ENCODE assay signal across 9 cellular contexts in the genomic region with DNA sequence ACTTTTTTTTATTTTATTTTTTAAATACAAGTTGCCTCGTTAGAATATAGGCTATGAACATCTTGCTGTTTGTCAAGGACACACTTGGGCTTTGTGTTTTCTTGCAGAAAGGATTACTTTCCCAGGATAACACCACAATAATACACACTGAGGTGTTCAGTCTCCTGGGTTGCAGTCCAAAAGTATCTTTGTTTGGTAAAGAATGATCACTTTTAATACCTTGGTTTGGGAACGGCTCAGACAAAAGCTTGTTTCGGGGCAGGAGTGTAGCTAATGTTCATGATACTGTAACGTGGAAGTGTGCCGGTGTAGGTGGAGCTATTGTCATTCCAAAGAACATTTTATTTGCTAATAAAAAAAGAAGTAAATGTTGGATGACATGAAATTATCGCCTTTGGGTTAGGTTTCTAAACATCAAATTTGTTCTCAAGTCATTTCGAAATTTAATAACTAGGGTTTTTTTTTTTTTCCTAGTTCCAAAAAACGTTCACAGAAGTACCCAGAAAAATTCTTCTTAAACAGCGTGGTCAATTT. TPM values are rescaled to one million over a fixed set of nuclear protein-coding genes. Genes with fewer than 3 reads are reported as not detected.
A peak's percentile ranks its signal among the peaks of the same experiment; 100 is the strongest.
DNase-seq lines count a peak whose midpoint lies in the region; ATAC-seq lines count a peak whose summit lies in the region.
"Had no signal": no experiment of that assay in that cellular context is flagged by ENCODE, and none has a peak within 500 bp of the region (broad histone marks: within the 10 kb centered on the region; RNA-seq: fewer than 3 reads in every experiment).

No MANE protein-coding gene starts in this region.

- peak overlapping the region; percentile 77 to 90 for H3K4me3 ChIP-seq in stomach smooth muscle (ENCODE audit: low read length in 2 of 2)

- no peaks in the 10 kb centered on the region for H3K9me3 Mint-ChIP-seq in activated CD8-positive, alpha-beta T cell treated with anti-CD3 and anti-CD28 coated beads, Interleukin-2, amount 10 ng/mL, durations not matched to agents 7 days and 5 days (ENCODE audit: insufficient read depth)
- no peaks in the 10 kb centered on the region for H3K9me3 Mint-ChIP-seq in immature natural killer cell

- no peak for ATAC-seq in activated CD8-positive, alpha-beta T cell treated with anti-CD3 and anti-CD28 coated beads, Interleukin-2, amount 10 ng/mL, durations not matched to agents 7 days and 5 days

- H3K4me3 Mint-ChIP-seq in activated CD8-positive, alpha-beta T cell treated with anti-CD3 and anti-CD28 coated beads, Interleukin-2, amount 10 ng/mL, durations not matched to agents 7 days and 5 days = peak overlapping the region; percentile 87
- H3K4me3 Mint-ChIP-seq in immature natural killer cell = peak overlapping the region; percentile 92 to 94 (median 92)

- peak overlapping the region; percentile 77 for H3K27ac Mint-ChIP-seq in activated CD8-positive, alpha-beta T cell treated with anti-CD3 and anti-CD28 coated beads, Interleukin-2, amount 10 ng/mL, durations not matched to agents 7 days and 5 days
- peak overlapping the region; percentile 90 to 97 (median 94) for H3K27ac Mint-ChIP-seq in immature natural killer cell

- CTCF ChIA-PET in activated CD8-positive, alpha-beta T cell treated with anti-CD3 and anti-CD28 coated beads, Interleukin-2, amount 10 ng/mL, durations not matched to agents 7 days and 5 days (lab: Charles Lee) = interaction anchor here (0.5 to 8.9 kb wide), 8 partner anchors 8 to 320 kb away, joined by 3 to 51 read pairs (median 4); a partner anchor contains a TSS

- H3K27me3 ChIP-seq in stomach smooth muscle (ENCODE audit: control insufficient read depth in 1 of 2, insufficient read depth in 2 of 2, low read length in 2 of 2) = no peaks in the 10 kb centered on the region

- peak; percentile 41 for DNase-seq in NCI-H510A treated with DMSO at 0.1 percent for 48 hours (lab: John Stamatoyannopoulos, UW)
- no peak for DNase-seq in NCI-H510A (lab: John Stamatoyannopoulos, UW)
- no peak for DNase-seq in activated CD8-positive, alpha-beta T cell treated with anti-CD3 and anti-CD28 coated beads, Interleukin-2, amount 10 ng/mL, durations not matched to agents 7 days and 5 days
- DNase-seq in immature natural killer cell = no peak
- DNase-seq in kidney tubule cell (ENCODE audit: low spot score) = no peak
- no peak for DNase-seq in NCI-H2227 treated with DMSO at 0.1 percent for 48 hours (lab: John Stamatoyannopoulos, UW)
- DNase-seq in germinal center (ENCODE audit: low spot score) = no peak
- DNase-seq: NCI-H1436 treated with DMSO at 0.1 percent for 48 hours had no signal

- peaks cover 3 to 11% of the 10 kb centered on the region in 2 donors for H3K36me3 ChIP-seq in stomach smooth muscle (ENCODE audit: control insufficient read depth in 2 of 2, insufficient read depth in 2 of 2, low read length in 2 of 2)

- H3K9ac ChIP-seq in stomach smooth muscle (ENCODE audit: low read length in 2 of 2) = peak overlapping the region; percentile 93

- POLR2A ChIA-PET in activated CD8-positive, alpha-beta T cell treated with anti-CD3 and anti-CD28 coated beads, Interleukin-2, amount 10 ng/mL, durations not matched to agents 7 days and 5 days (lab: Charles Lee) = interaction anchor here (0.7 to 2.7 kb wide), 10 partner anchors 8 to 110 kb away, joined by 3 to 26 read pairs (median 6); a partner anchor contains a TSS

- peak overlapping the region; percentile 84 for H3K27ac ChIP-seq in stomach smooth muscle (ENCODE audit: low read length)

- H3K27me3 Mint-ChIP-seq in activated CD8-positive, alpha-beta T cell treated with anti-CD3 and anti-CD28 coated beads, Interleukin-2, amount 10 ng/mL, durations not matched to agents 7 days and 5 days (ENCODE audit: low read depth) = no peaks in the 10 kb centered on the region
- peaks cover 1 to 6% (median 4%) of the 10 kb centered on the region in 3 donors for H3K27me3 Mint-ChIP-seq in immature natural killer cell (ENCODE audit: low read depth in 3 of 3)

- H3K4me1 Mint-ChIP-seq in activated CD8-positive, alpha-beta T cell treated with anti-CD3 and anti-CD28 coated beads, Interleukin-2, amount 10 ng/mL, durations not matched to agents 7 days and 5 days (ENCODE audit: low read depth) = peaks cover 40% of the 10 kb centered on the region
- H3K4me1 Mint-ChIP-seq in immature natural killer cell = peaks cover 57 to 73% of the 10 kb centered on the region in 2 donors

- no peaks in the 10 kb centered on the region for H3K9me3 ChIP-seq in stomach smooth muscle (ENCODE audit: control insufficient read depth in 2 of 2, low read length in 2 of 2)

- peaks cover 33% of the 10 kb centered on the region for H3K36me3 Mint-ChIP-seq in activated CD8-positive, alpha-beta T cell treated with anti-CD3 and anti-CD28 coated beads, Interleukin-2, amount 10 ng/mL, durations not matched to agents 7 days and 5 days (ENCODE audit: low read depth)
- peaks cover 0 to 5% (median 0%) of the 10 kb centered on the region in 3 donors for H3K36me3 Mint-ChIP-seq in immature natural killer cell

- peaks cover 52% of the 10 kb centered on the region for H3K4me1 ChIP-seq in stomach smooth muscle (ENCODE audit: control insufficient read depth, insufficient read depth, low read length)

RNA-seq across cellular contexts. Expression of a gene that starts 1.2 kb away (rescaled TPM):
- 100 to 1,000 TPM; 287 to 302 TPM for total RNA-seq in activated CD8-positive, alpha-beta T cell treated with anti-CD3 and anti-CD28 coated beads, Interleukin-2, amount 10 ng/mL, durations not matched to agents 7 days and 5 days
- polyA plus RNA-seq in immature natural killer cell = 100 to 1,000 TPM; 177 to 278 (median 246) TPM

RNA-seq across cellular contexts. Expression of a gene that starts 34.5 kb away (rescaled TPM):
- 10 to 100 TPM; 31.7 to 31.8 TPM for total RNA-seq in activated CD8-positive, alpha-beta T cell treated with anti-CD3 and anti-CD28 coated beads, Interleukin-2, amount 10 ng/mL, durations not matched to agents 7 days and 5 days
- 100 to 1,000 TPM; 231 to 266 (median 256) TPM for polyA plus RNA-seq in immature natural killer cell
